In genomic region chr14:104657563-104658324, GRCh38 we compare ENCODE assay signal across 10 cellular contexts. TPM values are rescaled to one million over a fixed set of nuclear protein-coding genes. Genes with fewer than 3 reads are reported as not detected.
DNase-seq lines count a peak whose midpoint lies in the region; ATAC-seq, FAIRE-seq and TF ChIP-seq lines count a peak whose summit lies in the region.
"Had no signal": no experiment of that assay in that cellular context is flagged by ENCODE, and none has a peak within 500 bp of the region (broad histone marks: within the 10 kb centered on the region; RNA-seq: fewer than 3 reads in every experiment).

No MANE protein-coding gene starts in this region.

- H3K4me1 ChIP-seq in Panc1 (ENCODE audit: control insufficient read depth, insufficient read depth, low read length) (peaks cover 3% of the 10 kb centered on the region), esophagus squamous epithelium (peaks cover 0 to 8% (median 4%) of the 10 kb centered on the region in 3 donors)

- no peak for DNase-seq in GM12892 (ENCODE audit: insufficient read length)
- DNase-seq in Panc1 (ENCODE audit: low read depth, low spot score): no peak
- peak; percentile 56 for DNase-seq in mucosa of gallbladder (ENCODE audit: low spot score)
- no peak for DNase-seq in esophagus squamous epithelium (lab: John Stamatoyannopoulos, UW)
- no peak for DNase-seq in iPS-NIHi7 (ENCODE audit: extremely low spot score)
- no peak for DNase-seq in activated T-cell treated with anti-CD3 and anti-CD28 coated beads, Interleukin-2, amount 50 U/mL, for 24 hours
- DNase-seq in NCI-H345 (lab: John Stamatoyannopoulos, UW): no peak
- DNase-seq: activated T-cell treated with anti-CD3 and anti-CD28 coated beads, Interleukin-2, amount 50 U/mL, for 48 hours had no signal

- H3K9me3 Mint-ChIP-seq in activated T-cell treated with anti-CD3 and anti-CD28 coated beads, Interleukin-2, amount 50 U/mL, for 24 hours: peaks cover 1% of the 10 kb centered on the region

- ATAC-seq in GM21529 (IDR thresholded peaks at IDR 0.05; ENCODE audit: unreplicated experiment) (peak; percentile 40), Panc1 (0 out of 2 replicates have a peak, but pooled peaks have one; percentile 7)

- peaks cover 27% of the 10 kb centered on the region for H3K4me1 Mint-ChIP-seq in activated T-cell treated with anti-CD3 and anti-CD28 coated beads, Interleukin-2, amount 50 U/mL, for 24 hours (ENCODE audit: low read depth)

- no peaks in the 10 kb centered on the region for H3K27me3 ChIP-seq in Panc1 (ENCODE audit: control insufficient read depth, insufficient read depth, low read length)
- peaks cover 0 to 40% (median 0%) of the 10 kb centered on the region in 4 donors for H3K27me3 ChIP-seq in esophagus squamous epithelium

- no TSS peak for BruUV-seq in Panc1 (replicated peaks; lab: Mats Ljungman, UMichigan)

- no peaks in the 10 kb centered on the region for H3K36me3 ChIP-seq in Panc1 (ENCODE audit: control insufficient read depth, insufficient read depth, low read length)
- H3K36me3 ChIP-seq in esophagus squamous epithelium: no peaks in the 10 kb centered on the region

- in situ Hi-C loops in Panc1 (cut with HindIII; ENCODE audit: low pct_unique_long_range_greater_than_20kb, low sequenced_read_pairs): no loop called here

- peaks cover 15% of the 10 kb centered on the region for H3K27me3 Mint-ChIP-seq in activated T-cell treated with anti-CD3 and anti-CD28 coated beads, Interleukin-2, amount 50 U/mL, for 24 hours

- no peak overlapping the region for H3K4me3 ChIP-seq in Panc1 (ENCODE audit: low read depth in 2 of 2, low read length in 2 of 2)
- H3K4me3 ChIP-seq in esophagus squamous epithelium: no peak overlapping the region
- H3K4me3 ChIP-seq: SK-N-MC had no signal

- no peak overlapping the region for H3K4me3 Mint-ChIP-seq in activated T-cell treated with anti-CD3 and anti-CD28 coated beads, Interleukin-2, amount 50 U/mL, for 24 hours

- 48 to 62% methylated on average over 14 to 17 of the region's 17 CpGs for WGBS in esophagus squamous epithelium, 2 donors

- no peak for TF ChIP-seq POLR2A in GM12892 (IDR thresholded peaks at IDR 0.05; ENCODE audit: low read depth, low read length)
- TF ChIP-seq POLR2A in esophagus squamous epithelium (IDR thresholded peaks at IDR 0.05): no peak

- CTCF ChIA-PET in Panc1 (lab: Charles Lee): interaction anchor here (0.7 to 0.9 kb wide), 3 partner anchors 24 to 580 kb away, joined by 3 to 5 read pairs (median 4); no protein-coding TSS in a partner anchor

- no peaks in the 10 kb centered on the region for H3K36me3 Mint-ChIP-seq in activated T-cell treated with anti-CD3 and anti-CD28 coated beads, Interleukin-2, amount 50 U/mL, for 24 hours (ENCODE audit: low read depth)

- H3K9me3 ChIP-seq in Panc1 (ENCODE audit: control insufficient read depth, insufficient read depth, low read depth, low read length) (peaks cover 2% of the 10 kb centered on the region; the same call in 1 of the 2 replicates), esophagus squamous epithelium (peaks cover 0 to 4% (median 0%) of the 10 kb centered on the region in 3 donors)

- intact Hi-C loops in Panc1 (cut with micrococcal nuclease; ENCODE audit: unreplicated experiment): no loop called here
- intact Hi-C loops in esophagus squamous epithelium (cut with DNase I): loop anchor here (5.0 kb wide), 1 partner anchor 45 kb away; no protein-coding TSS in a partner anchor

- POLR2A ChIA-PET in Panc1 (lab: Charles Lee): no interaction called here

- no peak overlapping the region for H3K27ac Mint-ChIP-seq in activated T-cell treated with anti-CD3 and anti-CD28 coated beads, Interleukin-2, amount 50 U/mL, for 24 hours

- peak overlapping the region; percentile 39; the same call in 1 of the 2 replicates for H3K27ac ChIP-seq in Panc1 (ENCODE audit: low read length)
- H3K27ac ChIP-seq in esophagus squamous epithelium: no peak overlapping the region
- H3K27ac ChIP-seq: SK-N-MC had no signal

- FAIRE-seq in GM12892 (lab: Jason Lieb, UNC): peak; percentile 97

- TF ChIP-seq CTCF in Panc1 (IDR thresholded peaks at IDR 0.05): no peak
- no peak for TF ChIP-seq CTCF in esophagus squamous epithelium (IDR thresholded peaks at IDR 0.05)

RNA-seq across cellular contexts. Expression of gene INF2, which starts 31.7 kb away (rescaled TPM):
- polyA plus RNA-seq in GM12892 (2012; ENCODE audit: missing spikeins): 7.4 TPM
- total RNA-seq in Panc1 (2021; ENCODE audit: unreplicated experiment): 195 TPM
- polyA plus RNA-seq in Panc1 (2012; ENCODE audit: insufficient read length): 179 TPM
- total RNA-seq in mucosa of gallbladder: 306 TPM
- 10 to 100 TPM; 36.7 to 43.6 (median 37.8) TPM for total RNA-seq in esophagus squamous epithelium

RNA-seq across cellular contexts. Expression of gene TMEM179, which starts 53.2 kb away (rescaled TPM):
- polyA plus RNA-seq in GM12892 (2012; ENCODE audit: missing spikeins): not detected
- total RNA-seq in Panc1 (2021; ENCODE audit: unreplicated experiment) (3.4 TPM), mucosa of gallbladder (1.5 TPM), esophagus squamous epithelium (not detected)
- 1.8 TPM for polyA plus RNA-seq in Panc1 (2012; ENCODE audit: insufficient read length)
